1 cellular context compared by ENCODE assay signal in the genomic region with DNA sequence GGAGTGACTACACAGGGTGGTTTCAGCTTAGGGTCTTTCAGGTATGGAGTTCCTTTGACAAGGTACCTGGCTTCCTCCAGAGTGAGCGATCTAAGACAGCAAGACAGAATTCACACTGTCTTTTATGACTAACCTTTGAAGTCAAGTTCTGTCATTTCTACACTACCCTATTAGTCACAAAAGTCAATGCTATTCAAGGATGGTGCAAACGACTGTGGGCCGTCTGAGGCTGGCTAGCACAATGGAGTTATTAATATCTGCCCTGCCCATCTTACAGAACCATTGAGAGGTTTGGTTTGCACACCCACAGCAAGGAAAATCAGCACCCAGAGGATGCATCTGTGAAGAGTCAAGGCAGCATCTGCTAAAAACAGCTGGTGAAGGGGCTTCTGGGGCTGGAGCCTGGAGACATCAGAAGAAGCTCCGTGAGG.
A peak's percentile ranks its signal among the peaks of the same experiment; 100 is the strongest.
TF ChIP-seq lines count a peak whose summit lies in the region.

No MANE protein-coding gene starts in this region.

TF ChIP-seq in GM12878, 131 proteins besides CTCF, POLR2A, EP300 and RAD21 (continued from another document):
- TF ChIP-seq ZNF687 (IDR thresholded peaks at IDR 0.05) (no peak), GABPA (IDR thresholded peaks at IDR 0.05; ENCODE audit: low read depth) (peak; percentile 50; the same call in 1 of the 2 replicates), FOXK2 (IDR thresholded peaks at IDR 0.05) (no peak), BCL11A (IDR thresholded peaks at IDR 0.05; ENCODE audit: low read depth, low read length) (peak; percentile 56; the same call in 1 of the 2 replicates), ZNF384 (IDR thresholded peaks at IDR 0.05; ENCODE audit: borderline replicate concordance, low read depth, low read length) (no peak), SMC3 (IDR thresholded peaks at IDR 0.05; ENCODE audit: borderline replicate concordance, low read length) (no peak), ZNF274 (IDR thresholded peaks at IDR 0.05; ENCODE audit: insufficient read depth, insufficient read length) (no peak), JUNB (IDR thresholded peaks at IDR 0.05) (peak; percentile 90), HDGF (IDR thresholded peaks at IDR 0.05) (no peak), CREM (IDR thresholded peaks at IDR 0.05; ENCODE audit: low read depth) (peak; percentile 61; the same call in 1 of the 2 replicates), TBL1XR1 (IDR thresholded peaks at IDR 0.05; ENCODE audit: low read depth, low read length) (no peak), CEBPB (IDR thresholded peaks at IDR 0.05; ENCODE audit: borderline replicate concordance in 1 of 2, low read depth in 2 of 2, low read length in 2 of 2) (no peak), ZNF592 (IDR thresholded peaks at IDR 0.05) (no peak), PML (IDR thresholded peaks at IDR 0.05; ENCODE audit: low read length) (no peak), ETV6 (conservative IDR thresholded peaks at IDR 0.05 in 1 of 2, IDR thresholded peaks at IDR 0.05 in 1 of 2; ENCODE audit: borderline replicate concordance in 1 of 2, low read depth in 1 of 2) (peak in 1 of 2 experiments; percentile 49; a peak in 1 of 4 replicates), ZBED1 (IDR thresholded peaks at IDR 0.05; ENCODE audit: borderline replicate concordance) (no peak), NFXL1 (IDR thresholded peaks at IDR 0.05; ENCODE audit: borderline replicate concordance) (no peak), ATF7 (IDR thresholded peaks at IDR 0.05; ENCODE audit: low read depth) (peak; percentile 36; the same call in 1 of the 2 replicates), GATAD2B (conservative IDR thresholded peaks at IDR 0.05; ENCODE audit: low read depth) (no peak), MEF2A (IDR thresholded peaks at IDR 0.05; ENCODE audit: insufficient read depth, low read depth, low read length) (peak; percentile 80)
- TF ChIP-seq, protein P1, sequence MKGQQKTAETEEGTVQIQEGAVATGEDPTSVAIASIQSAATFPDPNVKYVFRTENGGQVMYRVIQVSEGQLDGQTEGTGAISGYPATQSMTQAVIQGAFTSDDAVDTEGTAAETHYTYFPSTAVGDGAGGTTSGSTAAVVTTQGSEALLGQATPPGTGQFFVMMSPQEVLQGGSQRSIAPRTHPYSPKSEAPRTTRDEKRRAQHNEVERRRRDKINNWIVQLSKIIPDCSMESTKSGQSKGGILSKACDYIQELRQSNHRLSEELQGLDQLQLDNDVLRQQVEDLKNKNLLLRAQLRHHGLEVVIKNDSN (IDR thresholded peaks at IDR 0.05; ENCODE audit: borderline replicate concordance, extremely low read length, insufficient read depth, low read depth, low read length), result no peak
- TF ChIP-seq, protein P2, sequence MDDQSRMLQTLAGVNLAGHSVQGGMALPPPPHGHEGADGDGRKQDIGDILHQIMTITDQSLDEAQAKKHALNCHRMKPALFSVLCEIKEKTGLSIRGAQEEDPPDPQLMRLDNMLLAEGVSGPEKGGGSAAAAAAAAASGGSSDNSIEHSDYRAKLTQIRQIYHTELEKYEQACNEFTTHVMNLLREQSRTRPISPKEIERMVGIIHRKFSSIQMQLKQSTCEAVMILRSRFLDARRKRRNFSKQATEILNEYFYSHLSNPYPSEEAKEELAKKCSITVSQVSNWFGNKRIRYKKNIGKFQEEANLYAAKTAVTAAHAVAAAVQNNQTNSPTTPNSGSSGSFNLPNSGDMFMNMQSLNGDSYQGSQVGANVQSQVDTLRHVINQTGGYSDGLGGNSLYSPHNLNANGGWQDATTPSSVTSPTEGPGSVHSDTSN (IDR thresholded peaks at IDR 0.05; ENCODE audit: insufficient replicate concordance, low read depth, low read length), result no peak
